Comparison of ENCODE assay signal across 2 cellular contexts in genomic region chr2:229407170-229407569, GRCh38.
TF ChIP-seq lines count a peak whose summit lies in the region.

No MANE protein-coding gene starts in this region.

TF ChIP-seq in SK-N-SH treated with all-trans-retinoic acid at 6 μM for 48 hours, 23 proteins besides CTCF, POLR2A, EP300 and RAD21 (continued from another document):
- TF ChIP-seq PATZ1 (CRISPR knock-in tag; IDR thresholded peaks at IDR 0.05; ENCODE audit: borderline replicate concordance), result no peak
- TF ChIP-seq ESRRG (CRISPR knock-in tag; IDR thresholded peaks at IDR 0.05), result no peak
- no peak for TF ChIP-seq SNAI2 (CRISPR knock-in tag; IDR thresholded peaks at IDR 0.05)
- TF ChIP-seq ZNF8 (CRISPR knock-in tag; IDR thresholded peaks at IDR 0.05), result no peak
- no peak for TF ChIP-seq TOX (CRISPR knock-in tag; IDR thresholded peaks at IDR 0.05; ENCODE audit: borderline replicate concordance)
- TF ChIP-seq TCF4 (CRISPR knock-in tag; IDR thresholded peaks at IDR 0.05; ENCODE audit: borderline replicate concordance), result no peak
- TF ChIP-seq OSR1 (CRISPR knock-in tag; IDR thresholded peaks at IDR 0.05), result no peak
- no peak for TF ChIP-seq ZC3H10 (CRISPR knock-in tag; IDR thresholded peaks at IDR 0.05)
- TF ChIP-seq CREB5 (CRISPR knock-in tag; IDR thresholded peaks at IDR 0.05; ENCODE audit: low read depth), result no peak
- TF ChIP-seq ZFP30 (CRISPR knock-in tag; IDR thresholded peaks at IDR 0.05), result no peak
- TF ChIP-seq ZNF565 (CRISPR knock-in tag; conservative IDR thresholded peaks at IDR 0.05; ENCODE audit: low read depth), result no peak

TF ChIP-seq in SK-N-SH, 30 proteins besides CTCF, POLR2A, EP300 and RAD21 (continued from another document):
- TF ChIP-seq REST (IDR thresholded peaks at IDR 0.05; ENCODE audit: low read depth, low read length) (no peak), FOXJ3 (CRISPR knock-in tag; IDR thresholded peaks at IDR 0.05) (no peak), ELF1 (IDR thresholded peaks at IDR 0.05) (no peak), SIN3A (IDR thresholded peaks at IDR 0.05; ENCODE audit: borderline replicate concordance, low read depth, low read length) (no peak), NRF1 (IDR thresholded peaks at IDR 0.05; ENCODE audit: low read depth, low read length) (no peak), PBX3 (IDR thresholded peaks at IDR 0.05) (no peak), MEF2A (IDR thresholded peaks at IDR 0.05; ENCODE audit: borderline replicate concordance, low read depth) (no peak), RCOR1 (IDR thresholded peaks at IDR 0.05; ENCODE audit: low read length) (no peak), MAX (IDR thresholded peaks at IDR 0.05; ENCODE audit: low read depth) (no peak), USF1 (IDR thresholded peaks at IDR 0.05; ENCODE audit: borderline replicate concordance, low read depth) (no peak), FOXM1 (IDR thresholded peaks at IDR 0.05; ENCODE audit: low read depth) (no peak)
